8 cellular contexts compared by ENCODE assay signal in the genomic region with DNA sequence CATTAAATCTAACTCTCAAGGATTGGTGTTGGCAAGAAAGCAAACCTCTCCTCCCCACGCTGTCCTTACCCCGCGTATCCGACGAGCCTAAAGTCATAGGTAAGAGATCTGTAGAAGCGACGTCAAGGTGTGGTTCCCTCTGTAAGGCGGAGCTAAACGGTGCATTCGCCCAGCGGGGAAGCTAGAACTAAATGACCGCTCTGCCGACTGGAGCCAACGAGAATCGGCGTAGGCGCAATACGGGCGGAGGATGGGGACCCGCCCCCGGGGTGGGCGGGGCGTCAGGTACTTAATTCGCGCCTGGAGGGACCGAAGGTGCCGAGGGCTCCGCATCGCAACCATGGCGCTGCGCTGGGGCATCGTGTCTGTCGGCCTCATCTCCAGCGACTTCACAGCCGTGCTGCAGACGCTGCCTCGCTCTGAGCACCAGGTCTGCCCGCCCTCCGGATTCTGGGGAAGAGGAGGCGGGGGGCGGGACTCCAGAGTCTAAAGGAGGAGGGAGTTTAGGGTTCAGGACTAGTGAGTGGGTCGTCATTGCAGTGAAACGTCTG. TPM values are rescaled to one million over a fixed set of nuclear protein-coding genes. Genes with fewer than 3 reads are reported as not detected.
DNase-seq lines count a peak whose midpoint lies in the region; ATAC-seq, FAIRE-seq and TF ChIP-seq lines count a peak whose summit lies in the region.

A gene (plus strand): TSS at position 318 of the 551 bp plus-strand sequence. CDS start 23 bp downstream, at position 341.

- FAIRE-seq in HTR-8/SVneo (lab: Jason Lieb, UNC): peak; percentile 52

- TF ChIP-seq CTCF in epithelial cell of proximal tubule (conservative IDR thresholded peaks at IDR 0.05; ENCODE audit: low read depth, low read length): no peak

- H3K4me3 ChIP-seq in epithelial cell of proximal tubule (ENCODE audit: low read depth, low read length): peak within 1 kb of the TSS; percentile 59

- no peak for ATAC-seq in HG03025 (IDR thresholded peaks at IDR 0.05; ENCODE audit: low FRiP score, unreplicated experiment)

- DNase-seq in DMS79 treated with DMSO at 0.1 percent for 48 hours (lab: John Stamatoyannopoulos, UW) (peak; percentile 92), HTR-8/SVneo (ENCODE audit: insufficient read length, low spot score) (peak; percentile 86), NOMO-1 treated with dmso at 0.1 percent for 144 hours (lab: John Stamatoyannopoulos, UW; ENCODE audit: unreplicated experiment) (peak; percentile 72), activated T-cell treated with anti-CD3 and anti-CD28 coated beads for 1 hour (ENCODE audit: low read depth) (peak; percentile 77), epithelial cell of proximal tubule (ENCODE audit: low read depth) (no peak), mucosa of gallbladder (ENCODE audit: low spot score) (peak; percentile 84)
- DNase-seq in stimulated activated CD8-positive, alpha-beta memory T cell treated with anti-CD3 and anti-CD28 coated beads, Interleukin-4, amount 100 ng/mL, for 1 hour (ENCODE audit: low read depth in 2 of 2, low spot score in 1 of 2): peak; percentile 64

RNA-seq across cellular contexts. Expression of the gene that starts here (rescaled TPM):
- total RNA-seq in epithelial cell of proximal tubule: 0.07 and 0.35 TPM in 2 replicates
- 1.9 TPM for total RNA-seq in mucosa of gallbladder
